Comparison of ENCODE assay signal across 1 cellular context in genomic region chr10:71254834-71255539, GRCh38.
TF ChIP-seq lines count a peak whose summit lies in the region.

No MANE protein-coding gene starts in this region.

TF ChIP-seq in K562, 482 proteins besides CTCF, POLR2A, EP300 and RAD21 (continued from another document):
- TF ChIP-seq REST (CRISPR knock-in tag; IDR thresholded peaks at IDR 0.05; ENCODE audit: low read depth): no peak
- TF ChIP-seq DIDO1 (tag; IDR thresholded peaks at IDR 0.05; ENCODE audit: low read depth): no peak
- no peak for TF ChIP-seq ZNF79 (CRISPR knock-in tag; IDR thresholded peaks at IDR 0.05; ENCODE audit: low read depth)
- TF ChIP-seq RBM25 (IDR thresholded peaks at IDR 0.05; ENCODE audit: low read depth, low read length, severe bottlenecking): peak; percentile 14
- TF ChIP-seq, protein P1, sequence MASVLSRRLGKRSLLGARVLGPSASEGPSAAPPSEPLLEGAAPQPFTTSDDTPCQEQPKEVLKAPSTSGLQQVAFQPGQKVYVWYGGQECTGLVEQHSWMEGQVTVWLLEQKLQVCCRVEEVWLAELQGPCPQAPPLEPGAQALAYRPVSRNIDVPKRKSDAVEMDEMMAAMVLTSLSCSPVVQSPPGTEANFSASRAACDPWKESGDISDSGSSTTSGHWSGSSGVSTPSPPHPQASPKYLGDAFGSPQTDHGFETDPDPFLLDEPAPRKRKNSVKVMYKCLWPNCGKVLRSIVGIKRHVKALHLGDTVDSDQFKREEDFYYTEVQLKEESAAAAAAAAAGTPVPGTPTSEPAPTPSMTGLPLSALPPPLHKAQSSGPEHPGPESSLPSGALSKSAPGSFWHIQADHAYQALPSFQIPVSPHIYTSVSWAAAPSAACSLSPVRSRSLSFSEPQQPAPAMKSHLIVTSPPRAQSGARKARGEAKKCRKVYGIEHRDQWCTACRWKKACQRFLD (CRISPR knock-in tag; IDR thresholded peaks at IDR 0.05): no peak
- no peak for TF ChIP-seq ZNF224 (CRISPR knock-in tag; IDR thresholded peaks at IDR 0.05)
- TF ChIP-seq NFIX (CRISPR knock-in tag; IDR thresholded peaks at IDR 0.05; ENCODE audit: low read depth): no peak
- no peak for TF ChIP-seq TEAD4 (IDR thresholded peaks at IDR 0.05; ENCODE audit: low read length)
- no peak for TF ChIP-seq TEAD4 (CRISPR knock-in tag; IDR thresholded peaks at IDR 0.05; ENCODE audit: borderline replicate concordance)
- TF ChIP-seq TGIF2 (CRISPR knock-in tag; IDR thresholded peaks at IDR 0.05): no peak
- no peak for TF ChIP-seq DMBX1 (CRISPR knock-in tag; IDR thresholded peaks at IDR 0.05; ENCODE audit: borderline replicate concordance)
- no peak for TF ChIP-seq SP1 (CRISPR knock-in tag; IDR thresholded peaks at IDR 0.05)
- no peak for TF ChIP-seq EP400 (IDR thresholded peaks at IDR 0.05)
- TF ChIP-seq RHOXF2B (CRISPR knock-in tag; conservative IDR thresholded peaks at IDR 0.05): no peak
- TF ChIP-seq, protein P2, sequence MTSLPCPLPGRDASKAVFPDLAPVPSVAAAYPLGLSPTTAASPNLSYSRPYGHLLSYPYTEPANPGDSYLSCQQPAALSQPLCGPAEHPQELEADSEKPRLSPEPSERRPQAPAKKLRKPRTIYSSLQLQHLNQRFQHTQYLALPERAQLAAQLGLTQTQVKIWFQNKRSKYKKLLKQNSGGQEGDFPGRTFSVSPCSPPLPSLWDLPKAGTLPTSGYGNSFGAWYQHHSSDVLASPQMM (CRISPR knock-in tag; IDR thresholded peaks at IDR 0.05): no peak
- no peak for TF ChIP-seq ZBED1 (IDR thresholded peaks at IDR 0.05)
- 0 out of 2 replicates have a peak, but pooled peaks have one; percentile 24 for TF ChIP-seq JUN (IDR thresholded peaks at IDR 0.05; ENCODE audit: borderline replicate concordance, low read depth, low read length)
- TF ChIP-seq JUN (CRISPR knock-in tag; IDR thresholded peaks at IDR 0.05; ENCODE audit: borderline replicate concordance): no peak
- no peak for TF ChIP-seq ZNF639 (CRISPR knock-in tag; conservative IDR thresholded peaks at IDR 0.05 in 1 of 2, IDR thresholded peaks at IDR 0.05 in 1 of 2)
- TF ChIP-seq, protein P3, sequence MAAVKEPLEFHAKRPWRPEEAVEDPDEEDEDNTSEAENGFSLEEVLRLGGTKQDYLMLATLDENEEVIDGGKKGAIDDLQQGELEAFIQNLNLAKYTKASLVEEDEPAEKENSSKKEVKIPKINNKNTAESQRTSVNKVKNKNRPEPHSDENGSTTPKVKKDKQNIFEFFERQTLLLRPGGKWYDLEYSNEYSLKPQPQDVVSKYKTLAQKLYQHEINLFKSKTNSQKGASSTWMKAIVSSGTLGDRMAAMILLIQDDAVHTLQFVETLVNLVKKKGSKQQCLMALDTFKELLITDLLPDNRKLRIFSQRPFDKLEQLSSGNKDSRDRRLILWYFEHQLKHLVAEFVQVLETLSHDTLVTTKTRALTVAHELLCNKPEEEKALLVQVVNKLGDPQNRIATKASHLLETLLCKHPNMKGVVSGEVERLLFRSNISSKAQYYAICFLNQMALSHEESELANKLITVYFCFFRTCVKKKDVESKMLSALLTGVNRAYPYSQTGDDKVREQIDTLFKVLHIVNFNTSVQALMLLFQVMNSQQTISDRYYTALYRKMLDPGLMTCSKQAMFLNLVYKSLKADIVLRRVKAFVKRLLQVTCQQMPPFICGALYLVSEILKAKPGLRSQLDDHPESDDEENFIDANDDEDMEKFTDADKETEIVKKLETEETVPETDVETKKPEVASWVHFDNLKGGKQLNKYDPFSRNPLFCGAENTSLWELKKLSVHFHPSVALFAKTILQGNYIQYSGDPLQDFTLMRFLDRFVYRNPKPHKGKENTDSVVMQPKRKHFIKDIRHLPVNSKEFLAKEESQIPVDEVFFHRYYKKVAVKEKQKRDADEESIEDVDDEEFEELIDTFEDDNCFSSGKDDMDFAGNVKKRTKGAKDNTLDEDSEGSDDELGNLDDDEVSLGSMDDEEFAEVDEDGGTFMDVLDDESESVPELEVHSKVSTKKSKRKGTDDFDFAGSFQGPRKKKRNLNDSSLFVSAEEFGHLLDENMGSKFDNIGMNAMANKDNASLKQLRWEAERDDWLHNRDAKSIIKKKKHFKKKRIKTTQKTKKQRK (IDR thresholded peaks at IDR 0.05; ENCODE audit: borderline replicate concordance, low read depth, low read length): no peak
- TF ChIP-seq YY1 (IDR thresholded peaks at IDR 0.05; ENCODE audit: borderline replicate concordance in 1 of 3, control insufficient read depth in 1 of 3, extremely low read depth in 1 of 3, insufficient read depth in 3 of 3, insufficient read length in 1 of 3, insufficient replicate concordance in 2 of 3, low read depth in 1 of 3, low read length in 2 of 3): no peak
- TF ChIP-seq, protein P4, sequence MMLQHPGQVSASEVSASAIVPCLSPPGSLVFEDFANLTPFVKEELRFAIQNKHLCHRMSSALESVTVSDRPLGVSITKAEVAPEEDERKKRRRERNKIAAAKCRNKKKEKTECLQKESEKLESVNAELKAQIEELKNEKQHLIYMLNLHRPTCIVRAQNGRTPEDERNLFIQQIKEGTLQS (IDR thresholded peaks at IDR 0.05): peak; percentile 65
- TF ChIP-seq, protein P4 (CRISPR knock-in tag; conservative IDR thresholded peaks at IDR 0.05): no peak
- TF ChIP-seq, protein P5, sequence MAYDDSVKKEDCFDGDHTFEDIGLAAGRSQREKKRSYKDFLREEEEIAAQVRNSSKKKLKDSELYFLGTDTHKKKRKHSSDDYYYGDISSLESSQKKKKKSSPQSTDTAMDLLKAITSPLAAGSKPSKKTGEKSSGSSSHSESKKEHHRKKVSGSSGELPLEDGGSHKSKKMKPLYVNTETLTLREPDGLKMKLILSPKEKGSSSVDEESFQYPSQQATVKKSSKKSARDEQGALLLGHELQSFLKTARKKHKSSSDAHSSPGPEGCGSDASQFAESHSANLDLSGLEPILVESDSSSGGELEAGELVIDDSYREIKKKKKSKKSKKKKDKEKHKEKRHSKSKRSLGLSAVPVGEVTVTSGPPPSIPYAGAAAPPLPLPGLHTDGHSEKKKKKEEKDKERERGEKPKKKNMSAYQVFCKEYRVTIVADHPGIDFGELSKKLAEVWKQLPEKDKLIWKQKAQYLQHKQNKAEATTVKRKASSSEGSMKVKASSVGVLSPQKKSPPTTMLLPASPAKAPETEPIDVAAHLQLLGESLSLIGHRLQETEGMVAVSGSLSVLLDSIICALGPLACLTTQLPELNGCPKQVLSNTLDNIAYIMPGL (CRISPR knock-in tag; IDR thresholded peaks at IDR 0.05): no peak
- TF ChIP-seq ZBTB1 (CRISPR knock-in tag; IDR thresholded peaks at IDR 0.05; ENCODE audit: borderline replicate concordance, low read depth): no peak
- TF ChIP-seq NFE2 (IDR thresholded peaks at IDR 0.05; ENCODE audit: low read depth): no peak
- no peak for TF ChIP-seq ZNF282 (CRISPR knock-in tag; IDR thresholded peaks at IDR 0.05)
- TF ChIP-seq, protein P6, sequence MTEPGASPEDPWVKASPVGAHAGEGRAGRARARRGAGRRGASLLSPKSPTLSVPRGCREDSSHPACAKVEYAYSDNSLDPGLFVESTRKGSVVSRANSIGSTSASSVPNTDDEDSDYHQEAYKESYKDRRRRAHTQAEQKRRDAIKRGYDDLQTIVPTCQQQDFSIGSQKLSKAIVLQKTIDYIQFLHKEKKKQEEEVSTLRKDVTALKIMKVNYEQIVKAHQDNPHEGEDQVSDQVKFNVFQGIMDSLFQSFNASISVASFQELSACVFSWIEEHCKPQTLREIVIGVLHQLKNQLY (CRISPR knock-in tag; conservative IDR thresholded peaks at IDR 0.05): no peak
- no peak for TF ChIP-seq MBD2 (IDR thresholded peaks at IDR 0.05; ENCODE audit: borderline replicate concordance, low read depth)
- no peak for TF ChIP-seq U2AF2 (optimal IDR thresholded peaks at IDR 0.05; ENCODE audit: low read depth, low read length)
- TF ChIP-seq MYNN (IDR thresholded peaks at IDR 0.05): no peak
- TF ChIP-seq MYNN (CRISPR knock-in tag; IDR thresholded peaks at IDR 0.05): no peak
